Comparison of ENCODE assay signal across 13 cellular contexts in genomic region chr5:139417214-139417613, GRCh38. TPM values are rescaled to one million over a fixed set of nuclear protein-coding genes. Genes with fewer than 3 reads are reported as not detected.
DNase-seq lines count a peak whose midpoint lies in the region; ATAC-seq and TF ChIP-seq lines count a peak whose summit lies in the region.
"Had no signal": no experiment of that assay in that cellular context is flagged by ENCODE, and none has a peak within 500 bp of the region (broad histone marks: within the 10 kb centered on the region; RNA-seq: fewer than 3 reads in every experiment).

No MANE protein-coding gene starts in this region.

- H3K27me3 ChIP-seq in mesenchymal stem cell (ENCODE audit: control insufficient read depth in 1 of 2, insufficient read depth in 1 of 2, low read length in 2 of 2) = no peaks in the 10 kb centered on the region
- H3K27me3 ChIP-seq: ovary had no signal

- H3K4me2 ChIP-seq in mesenchymal stem cell (ENCODE audit: low read length, poor library complexity, severe bottlenecking) = no peak overlapping the region

- H3K27ac ChIP-seq in coronary artery (peak overlapping the region; percentile 70 to 86), mesenchymal stem cell (ENCODE audit: low read length, poor library complexity, severe bottlenecking) (no peak overlapping the region)

- peaks cover 34 to 72% of the 10 kb centered on the region in 2 experiments for H3K36me3 ChIP-seq in mesenchymal stem cell (ENCODE audit: control insufficient read depth in 1 of 2, insufficient read depth in 2 of 2, low read depth in 1 of 2, low read length in 2 of 2)
- H3K36me3 ChIP-seq: ovary had no signal

- H3K4me3 ChIP-seq in coronary artery (no peak overlapping the region), mesenchymal stem cell (ENCODE audit: insufficient read depth in 1 of 2, low read depth in 1 of 2, low read length in 2 of 2) (no peak overlapping the region)
- H3K4me3 ChIP-seq: ovary had no signal

- no peak overlapping the region for H3K14ac ChIP-seq in mesenchymal stem cell (ENCODE audit: low read length in 2 of 2)

- H3K4me1 ChIP-seq in mesenchymal stem cell (ENCODE audit: control insufficient read depth, insufficient read depth, low read depth, low read length) = peaks cover 8% of the 10 kb centered on the region

- H3K27ac Mint-ChIP-seq in mesothelial cell of epicardium = no peak overlapping the region
- H3K27ac Mint-ChIP-seq: type B pancreatic cell had no signal

- no peak overlapping the region for H4K91ac ChIP-seq in mesenchymal stem cell (ENCODE audit: low read length)

- ATAC-seq in GM19324 (IDR thresholded peaks at IDR 0.05; ENCODE audit: low FRiP score, unreplicated experiment) = no peak
- ATAC-seq: activated CD4-positive, CD25-positive, alpha-beta regulatory T cell treated with anti-CD3 and anti-CD28 coated beads, Interleukin-2, amount 50 U/mL, for 24 hours had no signal

- no peak overlapping the region for H3K4ac ChIP-seq in mesenchymal stem cell (ENCODE audit: low read depth in 1 of 2, low read length in 2 of 2)

- no peak overlapping the region for H2BK15ac ChIP-seq in mesenchymal stem cell (ENCODE audit: low read depth, poor library complexity, severe bottlenecking)

- H3K27me3 Mint-ChIP-seq in mesothelial cell of epicardium (ENCODE audit: low read depth) = no peaks in the 10 kb centered on the region
- H3K27me3 Mint-ChIP-seq: type B pancreatic cell had no signal

- peaks cover 1% of the 10 kb centered on the region for H3K79me1 ChIP-seq in mesenchymal stem cell (replicated peaks; ENCODE audit: low read length, poor library complexity, severe bottlenecking)

- H2BK12ac ChIP-seq in mesenchymal stem cell (ENCODE audit: low read length in 2 of 2) = no peak overlapping the region

- H3K4me3 Mint-ChIP-seq in mesothelial cell of epicardium = no peak overlapping the region
- H3K4me3 Mint-ChIP-seq: type B pancreatic cell had no signal

- H3K18ac ChIP-seq in mesenchymal stem cell (ENCODE audit: low read depth in 1 of 2, low read length in 2 of 2) = no peak overlapping the region

- no peaks in the 10 kb centered on the region for H3K9me3 ChIP-seq in mesenchymal stem cell (ENCODE audit: control insufficient read depth, low read length)
- H3K9me3 ChIP-seq: ovary had no signal

- no peaks in the 10 kb centered on the region for H3K9me3 Mint-ChIP-seq in mesothelial cell of epicardium
- H3K9me3 Mint-ChIP-seq: type B pancreatic cell had no signal

- no peak overlapping the region for H2AK5ac ChIP-seq in mesenchymal stem cell (ENCODE audit: low read length, severe bottlenecking)

- no peak overlapping the region for H3K23ac ChIP-seq in mesenchymal stem cell (ENCODE audit: low read length in 2 of 2)

- H2BK5ac ChIP-seq in mesenchymal stem cell (ENCODE audit: low read depth, low read length, poor library complexity, severe bottlenecking) = no peak overlapping the region

- no peak overlapping the region for H2AFZ ChIP-seq in mesenchymal stem cell (ENCODE audit: low read depth, low read length)

- H4K8ac ChIP-seq in mesenchymal stem cell (ENCODE audit: low read length) = no peak overlapping the region

- no peaks in the 10 kb centered on the region for H3K4me1 Mint-ChIP-seq in mesothelial cell of epicardium

- H2BK120ac ChIP-seq in mesenchymal stem cell (ENCODE audit: low read depth, low read length) = no peak overlapping the region

- H3K36me3 Mint-ChIP-seq in mesothelial cell of epicardium = peaks cover 24% of the 10 kb centered on the region

- no peak overlapping the region for H3K9ac ChIP-seq in mesenchymal stem cell (ENCODE audit: low read length)

- 77% methylated on average over 3 of the region's 4 CpGs for WGBS in mesenchymal stem cell

- peak; percentile 76 for DNase-seq in DMS79 (lab: John Stamatoyannopoulos, UW)
- DNase-seq in NCI-H1105 treated with DMSO at 0.1 percent for 48 hours (lab: John Stamatoyannopoulos, UW) = peak; percentile 49
- DNase-seq in coronary artery (ENCODE audit: low spot score) = peak; percentile 77
- peak; percentile 62 for DNase-seq in mesenchymal stem cell
- no peak for DNase-seq in NCI-H1048 (lab: John Stamatoyannopoulos, UW)
- DNase-seq in mesothelial cell of epicardium (ENCODE audit: low spot score in 2 of 2, unreplicated experiment in 2 of 2) = no peak
- DNase-seq in AG08396 (ENCODE audit: low spot score) = no peak
- DNase-seq: MM.1S had no signal

- TF ChIP-seq CTCF in coronary artery (IDR thresholded peaks at IDR 0.05) = no peak
- no peak for TF ChIP-seq CTCF in mesothelial cell of epicardium (IDR thresholded peaks at IDR 0.05; ENCODE audit: unreplicated experiment)

RNA-seq across cellular contexts. Expression of gene SPATA24, which starts 13.3 kb away (rescaled TPM):
- 7.3 TPM for polyA plus RNA-seq in mesenchymal stem cell (2013, experiment 1 of 2)
- 6.5 TPM for polyA plus RNA-seq in mesenchymal stem cell (2013, experiment 2 of 2)
- total RNA-seq in mesothelial cell of epicardium = 4.8 to 6.5 TPM (median 6.1 TPM) in 3 replicates

RNA-seq across cellular contexts. Expression of gene DNAJC18, which starts 22.1 kb away (rescaled TPM):
- polyA plus RNA-seq in mesenchymal stem cell (2013, experiment 1 of 2) = 14.4 TPM
- 17.7 TPM for polyA plus RNA-seq in mesenchymal stem cell (2013, experiment 2 of 2)
- total RNA-seq in mesothelial cell of epicardium = 24.9 to 28.9 TPM (median 25.2 TPM) in 3 replicates

RNA-seq across cellular contexts. Expression of gene PROB1, which starts 22.3 kb away (rescaled TPM):
- polyA plus RNA-seq in mesenchymal stem cell (2013, experiment 1 of 2) = 0.76 TPM
- 0.82 TPM for polyA plus RNA-seq in mesenchymal stem cell (2013, experiment 2 of 2)
- 1.4 to 1.6 TPM (median 1.5 TPM) in 3 replicates for total RNA-seq in mesothelial cell of epicardium

RNA-seq across cellular contexts. Expression of gene MZB1, which starts 27.5 kb away (rescaled TPM):
- not detected for polyA plus RNA-seq in mesenchymal stem cell (2013, experiment 1 of 2)
- polyA plus RNA-seq in mesenchymal stem cell (2013, experiment 2 of 2) = not detected
- total RNA-seq in mesothelial cell of epicardium = 0.20 TPM in 1 of 3 replicates, not detected in the others
- total RNA-seq: RPMI7951 had no signal

RNA-seq across cellular contexts. Expression of gene SLC23A1, which starts 34.1 kb away (rescaled TPM):
- not detected for polyA plus RNA-seq in mesenchymal stem cell (2013, experiment 1 of 2)
- polyA plus RNA-seq in mesenchymal stem cell (2013, experiment 2 of 2) = not detected
- not detected in 3 replicates for total RNA-seq in mesothelial cell of epicardium
- total RNA-seq: RPMI7951 had no signal

Comparison
In these comparisons a context has a peak if more than half of its experiments do, and no peak if none do; other contexts are left out.
1. DNase-seq: peak in DMS79 (single experiment), NCI-H1105 treated with DMSO at 0.1 percent for 48 hours (single experiment), coronary artery (single experiment) and mesenchymal stem cell (single experiment); none in NCI-H1048 (single experiment), mesothelial cell of epicardium (0 of 2) and AG08396 (single experiment).